ENCODE assay signal across 1 cellular context in genomic region chr20:33203444-33203843, GRCh38.
TF ChIP-seq lines count a peak whose summit lies in the region.

No MANE protein-coding gene starts in this region.

TF ChIP-seq in HepG2, 621 proteins besides CTCF, POLR2A, EP300 and RAD21:
- no peak for TF ChIP-seq ZNF3 (CRISPR knock-in tag; IDR thresholded peaks at IDR 0.05)
- TF ChIP-seq, protein P1, sequence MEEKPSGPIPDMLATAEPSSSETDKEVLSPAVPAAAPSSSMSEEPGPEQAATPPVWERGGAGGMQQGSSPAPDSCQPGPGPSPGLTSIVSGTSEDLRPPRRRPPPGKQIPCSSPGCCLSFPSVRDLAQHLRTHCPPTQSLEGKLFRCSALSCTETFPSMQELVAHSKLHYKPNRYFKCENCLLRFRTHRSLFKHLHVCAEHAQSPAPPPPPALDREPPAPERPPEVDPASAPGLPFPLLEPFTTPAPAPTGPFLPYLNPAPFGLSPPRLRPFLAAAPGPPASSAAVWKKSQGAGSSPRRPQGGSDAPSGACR (CRISPR knock-in tag; IDR thresholded peaks at IDR 0.05), result no peak
- TF ChIP-seq RFXAP (CRISPR knock-in tag; IDR thresholded peaks at IDR 0.05; ENCODE audit: borderline replicate concordance), result no peak
- no peak for TF ChIP-seq NCOA2 (CRISPR knock-in tag; IDR thresholded peaks at IDR 0.05)
- peak; percentile 42; the same call in 1 of the 2 replicates for TF ChIP-seq MAFF (IDR thresholded peaks at IDR 0.05; ENCODE audit: low read depth, low read length)
- no peak for TF ChIP-seq ASH2L (IDR thresholded peaks at IDR 0.05; ENCODE audit: insufficient read length, low read depth, low read length)
- peak; percentile 69 to 70 for TF ChIP-seq MAFK (conservative IDR thresholded peaks at IDR 0.05 in 1 of 2, IDR thresholded peaks at IDR 0.05 in 1 of 2; ENCODE audit: low read length in 2 of 2)
- TF ChIP-seq SRY (CRISPR knock-in tag; IDR thresholded peaks at IDR 0.05), result no peak
- no peak for TF ChIP-seq ZNF230 (CRISPR knock-in tag; IDR thresholded peaks at IDR 0.05)
- no peak for TF ChIP-seq REXO4 (CRISPR knock-in tag; IDR thresholded peaks at IDR 0.05; ENCODE audit: borderline replicate concordance)
- TF ChIP-seq SSRP1 (CRISPR knock-in tag; IDR thresholded peaks at IDR 0.05), result no peak
- TF ChIP-seq HCFC1 (IDR thresholded peaks at IDR 0.05; ENCODE audit: low read depth, low read length), result no peak
- TF ChIP-seq ZNF441 (CRISPR knock-in tag; IDR thresholded peaks at IDR 0.05; ENCODE audit: borderline replicate concordance), result no peak
- TF ChIP-seq, protein P2, sequence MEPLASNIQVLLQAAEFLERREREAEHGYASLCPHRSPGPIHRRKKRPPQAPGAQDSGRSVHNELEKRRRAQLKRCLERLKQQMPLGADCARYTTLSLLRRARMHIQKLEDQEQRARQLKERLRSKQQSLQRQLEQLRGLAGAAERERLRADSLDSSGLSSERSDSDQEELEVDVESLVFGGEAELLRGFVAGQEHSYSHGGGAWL (CRISPR knock-in tag; IDR thresholded peaks at IDR 0.05), result no peak
- TF ChIP-seq ZNF646 (CRISPR knock-in tag; IDR thresholded peaks at IDR 0.05), result no peak
